8 cellular contexts compared by ENCODE assay signal in the genomic region with DNA sequence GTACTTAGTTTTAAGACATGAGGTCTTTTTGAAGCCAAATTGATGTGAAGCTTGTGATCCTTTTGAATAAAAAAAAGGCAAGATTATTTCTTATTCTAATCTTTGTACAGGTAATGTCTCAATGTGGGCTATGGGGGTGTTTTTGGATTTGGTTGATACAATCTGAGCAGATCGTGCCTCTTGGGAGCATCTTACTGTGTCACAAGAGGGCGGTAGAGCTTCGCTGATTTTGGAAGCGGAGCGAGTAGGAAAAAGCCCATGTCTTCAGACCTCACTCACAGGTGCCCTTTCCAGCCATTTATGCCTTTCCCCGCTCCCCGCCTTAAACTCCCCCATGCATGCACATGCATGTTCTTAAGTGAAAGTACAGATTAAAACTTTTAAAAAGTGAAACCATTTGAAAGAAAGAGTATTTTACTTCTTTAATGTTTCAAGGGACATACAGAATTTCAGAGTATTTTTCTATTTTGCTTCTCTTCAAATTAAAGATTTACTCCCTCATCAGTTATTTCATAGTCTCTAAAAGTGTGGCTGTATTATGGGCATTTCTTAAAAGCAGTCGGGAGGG. TPM values are rescaled to one million over a fixed set of nuclear protein-coding genes. Genes with fewer than 3 reads are reported as not detected.
DNase-seq lines count a peak whose midpoint lies in the region; ATAC-seq, FAIRE-seq and TF ChIP-seq lines count a peak whose summit lies in the region.

No MANE protein-coding gene starts in this region.

- no peak overlapping the region for H2AFZ ChIP-seq in parathyroid adenoma

- TF ChIP-seq CTCF in LNCAP (IDR thresholded peaks at IDR 0.05) (peak; percentile 83), parathyroid adenoma (IDR thresholded peaks at IDR 0.05) (peak; percentile 54)

- no peak overlapping the region for H3K9ac ChIP-seq in parathyroid adenoma

- DNase-seq in AG08395 (ENCODE audit: low spot score) (peak; percentile 78), RCC 7860 (ENCODE audit: low spot score) (peak; percentile 47), globus pallidus (ENCODE audit: low spot score) (peak; percentile 70)
- DNase-seq in activated naive CD4-positive, alpha-beta T cell treated with anti-CD3 and anti-CD28 coated beads for 36 hours = peak; percentile 75

- no peaks in the 10 kb centered on the region for H3K36me3 Mint-ChIP-seq in activated naive CD4-positive, alpha-beta T cell treated with anti-CD3 and anti-CD28 coated beads for 36 hours (ENCODE audit: low read depth)

- peak; percentile 69 for ATAC-seq in GM18867 (IDR thresholded peaks at IDR 0.05; ENCODE audit: unreplicated experiment)
- no peak for ATAC-seq in GM21786 (IDR thresholded peaks at IDR 0.05; ENCODE audit: unreplicated experiment)

- H3K79me2 ChIP-seq in parathyroid adenoma = no peaks in the 10 kb centered on the region

- no peaks in the 10 kb centered on the region for H3K27me3 ChIP-seq in parathyroid adenoma (ENCODE audit: control insufficient read depth, insufficient read depth, low read length)

- H3K36me3 ChIP-seq in parathyroid adenoma (ENCODE audit: control insufficient read depth, insufficient read depth, low read length) = no peaks in the 10 kb centered on the region

- H3K27ac Mint-ChIP-seq in activated naive CD4-positive, alpha-beta T cell treated with anti-CD3 and anti-CD28 coated beads for 36 hours = no peak overlapping the region

- CTCF ChIA-PET in activated naive CD4-positive, alpha-beta T cell treated with anti-CD3 and anti-CD28 coated beads for 36 hours (lab: Charles Lee) = interaction anchor here (0.6 to 2.0 kb wide), 15 partner anchors 10 to 327 kb away, joined by 3 to 13 read pairs (median 4); a partner anchor contains a TSS

- H3K4me1 ChIP-seq in parathyroid adenoma = no peaks in the 10 kb centered on the region

- intact Hi-C loops in activated naive CD4-positive, alpha-beta T cell treated with anti-CD3 and anti-CD28 coated beads for 36 hours (cut with micrococcal nuclease) = loop anchor here (1.0 to 5.0 kb wide), 5 partner anchors 19 to 1067 kb away; no protein-coding TSS in a partner anchor

- H3K27me3 Mint-ChIP-seq in activated naive CD4-positive, alpha-beta T cell treated with anti-CD3 and anti-CD28 coated beads for 36 hours (ENCODE audit: low read depth) = peaks cover 9% of the 10 kb centered on the region

- H3K4me3 Mint-ChIP-seq in activated naive CD4-positive, alpha-beta T cell treated with anti-CD3 and anti-CD28 coated beads for 36 hours = no peak overlapping the region

- H3K4me2 ChIP-seq in parathyroid adenoma (ENCODE audit: low read length) = no peak overlapping the region

- H3K27ac ChIP-seq in parathyroid adenoma = no peak overlapping the region

- no peaks in the 10 kb centered on the region for H3K9me3 ChIP-seq in parathyroid adenoma (ENCODE audit: control insufficient read depth, low read length)

- FAIRE-seq in RCC 7860 (lab: Jason Lieb, UNC) = no peak

- no peaks in the 10 kb centered on the region for H3K4me1 Mint-ChIP-seq in activated naive CD4-positive, alpha-beta T cell treated with anti-CD3 and anti-CD28 coated beads for 36 hours (ENCODE audit: low read depth)

- no peak overlapping the region for H3K4me3 ChIP-seq in parathyroid adenoma (ENCODE audit: low read depth, low read length)

- H3K9me3 Mint-ChIP-seq in activated naive CD4-positive, alpha-beta T cell treated with anti-CD3 and anti-CD28 coated beads for 36 hours = no peaks in the 10 kb centered on the region

RNA-seq across cellular contexts. Expression of a gene that starts 18.8 kb away (rescaled TPM):
- not detected for total RNA-seq in activated naive CD4-positive, alpha-beta T cell treated with anti-CD3 and anti-CD28 coated beads for 36 hours

RNA-seq across cellular contexts. Expression of a gene that starts 20.1 kb away (rescaled TPM):
- total RNA-seq in activated naive CD4-positive, alpha-beta T cell treated with anti-CD3 and anti-CD28 coated beads for 36 hours = 10 to 100 TPM; 14.9 to 18.5 TPM

RNA-seq across cellular contexts. Expression of a gene that starts 22.7 kb away (rescaled TPM):
- total RNA-seq in activated naive CD4-positive, alpha-beta T cell treated with anti-CD3 and anti-CD28 coated beads for 36 hours = not detected

RNA-seq across cellular contexts. Expression of a gene that starts 35.6 kb away (rescaled TPM):
- 10 to 100 TPM; 10.2 to 11.7 TPM for total RNA-seq in activated naive CD4-positive, alpha-beta T cell treated with anti-CD3 and anti-CD28 coated beads for 36 hours
